ENCODE assay signal across 1 cellular context in the genomic region with DNA sequence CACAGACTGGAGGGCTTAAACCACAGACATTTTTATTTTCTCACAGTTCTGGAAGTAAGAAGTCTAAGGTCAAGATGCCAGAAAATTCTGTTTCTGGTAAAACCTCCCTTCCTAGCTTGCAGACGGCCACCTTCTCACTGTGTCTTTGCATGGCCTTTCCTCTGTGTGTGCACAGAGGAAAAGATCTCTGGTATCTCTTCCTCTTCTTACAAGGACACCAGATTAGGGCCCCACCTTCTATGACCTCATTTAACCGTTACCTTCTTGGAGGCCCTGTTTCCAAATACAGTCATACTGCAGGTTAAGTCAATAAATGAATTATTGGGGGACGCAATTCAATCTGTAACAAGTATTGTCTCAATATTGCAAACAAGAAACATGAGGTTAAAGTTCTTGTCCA.
A peak's percentile ranks its signal among the peaks of the same experiment; 100 is the strongest.
TF ChIP-seq lines count a peak whose summit lies in the region.

No MANE protein-coding gene starts in this region.

TF ChIP-seq in GM12878, 131 proteins besides CTCF, POLR2A, EP300 and RAD21 (continued from another document and continues in another):
- TF ChIP-seq ETV6 (conservative IDR thresholded peaks at IDR 0.05 in 1 of 2, IDR thresholded peaks at IDR 0.05 in 1 of 2; ENCODE audit: borderline replicate concordance in 1 of 2, low read depth in 1 of 2) = peak in 1 of 2 experiments; percentile 64; a peak in 2 of 4 replicates
- no peak for TF ChIP-seq RUNX3 (IDR thresholded peaks at IDR 0.05; ENCODE audit: low read length)
- TF ChIP-seq CBX5 (IDR thresholded peaks at IDR 0.05; ENCODE audit: low read depth) = no peak
- TF ChIP-seq, protein P1, sequence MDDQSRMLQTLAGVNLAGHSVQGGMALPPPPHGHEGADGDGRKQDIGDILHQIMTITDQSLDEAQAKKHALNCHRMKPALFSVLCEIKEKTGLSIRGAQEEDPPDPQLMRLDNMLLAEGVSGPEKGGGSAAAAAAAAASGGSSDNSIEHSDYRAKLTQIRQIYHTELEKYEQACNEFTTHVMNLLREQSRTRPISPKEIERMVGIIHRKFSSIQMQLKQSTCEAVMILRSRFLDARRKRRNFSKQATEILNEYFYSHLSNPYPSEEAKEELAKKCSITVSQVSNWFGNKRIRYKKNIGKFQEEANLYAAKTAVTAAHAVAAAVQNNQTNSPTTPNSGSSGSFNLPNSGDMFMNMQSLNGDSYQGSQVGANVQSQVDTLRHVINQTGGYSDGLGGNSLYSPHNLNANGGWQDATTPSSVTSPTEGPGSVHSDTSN (IDR thresholded peaks at IDR 0.05; ENCODE audit: insufficient replicate concordance, low read depth, low read length) = no peak
- no peak for TF ChIP-seq NRF1 (conservative IDR thresholded peaks at IDR 0.05; ENCODE audit: low read depth, low read length)
- TF ChIP-seq FOXK2 (IDR thresholded peaks at IDR 0.05) = no peak
- TF ChIP-seq CHD4 (IDR thresholded peaks at IDR 0.05) = no peak
- no peak for TF ChIP-seq HDGF (IDR thresholded peaks at IDR 0.05)
- peak; percentile 74; the same call in 1 of the 2 replicates for TF ChIP-seq JUNB (IDR thresholded peaks at IDR 0.05)
- TF ChIP-seq SREBF2 (IDR thresholded peaks at IDR 0.05; ENCODE audit: low read length) = no peak
- TF ChIP-seq, protein P2, sequence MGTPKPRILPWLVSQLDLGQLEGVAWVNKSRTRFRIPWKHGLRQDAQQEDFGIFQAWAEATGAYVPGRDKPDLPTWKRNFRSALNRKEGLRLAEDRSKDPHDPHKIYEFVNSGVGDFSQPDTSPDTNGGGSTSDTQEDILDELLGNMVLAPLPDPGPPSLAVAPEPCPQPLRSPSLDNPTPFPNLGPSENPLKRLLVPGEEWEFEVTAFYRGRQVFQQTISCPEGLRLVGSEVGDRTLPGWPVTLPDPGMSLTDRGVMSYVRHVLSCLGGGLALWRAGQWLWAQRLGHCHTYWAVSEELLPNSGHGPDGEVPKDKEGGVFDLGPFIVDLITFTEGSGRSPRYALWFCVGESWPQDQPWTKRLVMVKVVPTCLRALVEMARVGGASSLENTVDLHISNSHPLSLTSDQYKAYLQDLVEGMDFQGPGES (IDR thresholded peaks at IDR 0.05) = no peak
- no peak for TF ChIP-seq SMC3 (IDR thresholded peaks at IDR 0.05; ENCODE audit: borderline replicate concordance, low read length)
- no peak for TF ChIP-seq ZNF207 (IDR thresholded peaks at IDR 0.05; ENCODE audit: borderline replicate concordance)
- TF ChIP-seq, protein P3, sequence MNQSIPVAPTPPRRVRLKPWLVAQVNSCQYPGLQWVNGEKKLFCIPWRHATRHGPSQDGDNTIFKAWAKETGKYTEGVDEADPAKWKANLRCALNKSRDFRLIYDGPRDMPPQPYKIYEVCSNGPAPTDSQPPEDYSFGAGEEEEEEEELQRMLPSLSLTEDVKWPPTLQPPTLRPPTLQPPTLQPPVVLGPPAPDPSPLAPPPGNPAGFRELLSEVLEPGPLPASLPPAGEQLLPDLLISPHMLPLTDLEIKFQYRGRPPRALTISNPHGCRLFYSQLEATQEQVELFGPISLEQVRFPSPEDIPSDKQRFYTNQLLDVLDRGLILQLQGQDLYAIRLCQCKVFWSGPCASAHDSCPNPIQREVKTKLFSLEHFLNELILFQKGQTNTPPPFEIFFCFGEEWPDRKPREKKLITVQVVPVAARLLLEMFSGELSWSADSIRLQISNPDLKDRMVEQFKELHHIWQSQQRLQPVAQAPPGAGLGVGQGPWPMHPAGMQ (IDR thresholded peaks at IDR 0.05; ENCODE audit: borderline replicate concordance) = no peak
- TF ChIP-seq BMI1 (IDR thresholded peaks at IDR 0.05; ENCODE audit: borderline replicate concordance) = no peak
- 0 out of 2 replicates have a peak, but pooled peaks have one; percentile 17 for TF ChIP-seq TCF3 (IDR thresholded peaks at IDR 0.05; ENCODE audit: borderline replicate concordance, insufficient read depth, low read depth, low read length)
- TF ChIP-seq SP1 (IDR thresholded peaks at IDR 0.05; ENCODE audit: low read depth, low read length) = no peak
- TF ChIP-seq BACH1 (IDR thresholded peaks at IDR 0.05; ENCODE audit: borderline replicate concordance) = no peak
- no peak for TF ChIP-seq SUZ12 (IDR thresholded peaks at IDR 0.05; ENCODE audit: unreplicated experiment)
- TF ChIP-seq DPF2 (IDR thresholded peaks at IDR 0.05) = no peak; the same call in 1 of the 2 replicates
- no peak for TF ChIP-seq NFYA (IDR thresholded peaks at IDR 0.05; ENCODE audit: borderline replicate concordance, low read depth, low read length)
- TF ChIP-seq TAF1 (IDR thresholded peaks at IDR 0.05; ENCODE audit: borderline replicate concordance, low read depth, low read length) = peak; percentile 87
- TF ChIP-seq ESRRA (IDR thresholded peaks at IDR 0.05; ENCODE audit: low read length) = no peak
- TF ChIP-seq EGR1 (IDR thresholded peaks at IDR 0.05; ENCODE audit: borderline replicate concordance in 1 of 2, low read depth in 2 of 2, low read length in 2 of 2) = no peak
- TF ChIP-seq, protein P4, sequence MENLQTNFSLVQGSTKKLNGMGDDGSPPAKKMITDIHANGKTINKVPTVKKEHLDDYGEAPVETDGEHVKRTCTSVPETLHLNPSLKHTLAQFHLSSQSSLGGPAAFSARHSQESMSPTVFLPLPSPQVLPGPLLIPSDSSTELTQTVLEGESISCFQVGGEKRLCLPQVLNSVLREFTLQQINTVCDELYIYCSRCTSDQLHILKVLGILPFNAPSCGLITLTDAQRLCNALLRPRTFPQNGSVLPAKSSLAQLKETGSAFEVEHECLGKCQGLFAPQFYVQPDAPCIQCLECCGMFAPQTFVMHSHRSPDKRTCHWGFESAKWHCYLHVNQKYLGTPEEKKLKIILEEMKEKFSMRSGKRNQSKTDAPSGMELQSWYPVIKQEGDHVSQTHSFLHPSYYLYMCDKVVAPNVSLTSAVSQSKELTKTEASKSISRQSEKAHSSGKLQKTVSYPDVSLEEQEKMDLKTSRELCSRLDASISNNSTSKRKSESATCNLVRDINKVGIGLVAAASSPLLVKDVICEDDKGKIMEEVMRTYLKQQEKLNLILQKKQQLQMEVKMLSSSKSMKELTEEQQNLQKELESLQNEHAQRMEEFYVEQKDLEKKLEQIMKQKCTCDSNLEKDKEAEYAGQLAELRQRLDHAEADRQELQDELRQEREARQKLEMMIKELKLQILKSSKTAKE (IDR thresholded peaks at IDR 0.05; ENCODE audit: low read depth, poor library complexity, severe bottlenecking) = no peak
- no peak for TF ChIP-seq SIN3A (IDR thresholded peaks at IDR 0.05; ENCODE audit: low read depth, low read length)
- TF ChIP-seq SMAD5 (IDR thresholded peaks at IDR 0.05; ENCODE audit: low read depth) = peak; percentile 88
- no peak for TF ChIP-seq SMARCA5 (IDR thresholded peaks at IDR 0.05)
- TF ChIP-seq, protein P5, sequence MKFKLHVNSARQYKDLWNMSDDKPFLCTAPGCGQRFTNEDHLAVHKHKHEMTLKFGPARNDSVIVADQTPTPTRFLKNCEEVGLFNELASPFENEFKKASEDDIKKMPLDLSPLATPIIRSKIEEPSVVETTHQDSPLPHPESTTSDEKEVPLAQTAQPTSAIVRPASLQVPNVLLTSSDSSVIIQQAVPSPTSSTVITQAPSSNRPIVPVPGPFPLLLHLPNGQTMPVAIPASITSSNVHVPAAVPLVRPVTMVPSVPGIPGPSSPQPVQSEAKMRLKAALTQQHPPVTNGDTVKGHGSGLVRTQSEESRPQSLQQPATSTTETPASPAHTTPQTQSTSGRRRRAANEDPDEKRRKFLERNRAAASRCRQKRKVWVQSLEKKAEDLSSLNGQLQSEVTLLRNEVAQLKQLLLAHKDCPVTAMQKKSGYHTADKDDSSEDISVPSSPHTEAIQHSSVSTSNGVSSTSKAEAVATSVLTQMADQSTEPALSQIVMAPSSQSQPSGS (IDR thresholded peaks at IDR 0.05; ENCODE audit: low read length) = no peak
- TF ChIP-seq, protein P6, sequence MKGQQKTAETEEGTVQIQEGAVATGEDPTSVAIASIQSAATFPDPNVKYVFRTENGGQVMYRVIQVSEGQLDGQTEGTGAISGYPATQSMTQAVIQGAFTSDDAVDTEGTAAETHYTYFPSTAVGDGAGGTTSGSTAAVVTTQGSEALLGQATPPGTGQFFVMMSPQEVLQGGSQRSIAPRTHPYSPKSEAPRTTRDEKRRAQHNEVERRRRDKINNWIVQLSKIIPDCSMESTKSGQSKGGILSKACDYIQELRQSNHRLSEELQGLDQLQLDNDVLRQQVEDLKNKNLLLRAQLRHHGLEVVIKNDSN (IDR thresholded peaks at IDR 0.05; ENCODE audit: borderline replicate concordance, extremely low read length, insufficient read depth, low read depth, low read length) = no peak
- TF ChIP-seq, protein P7, sequence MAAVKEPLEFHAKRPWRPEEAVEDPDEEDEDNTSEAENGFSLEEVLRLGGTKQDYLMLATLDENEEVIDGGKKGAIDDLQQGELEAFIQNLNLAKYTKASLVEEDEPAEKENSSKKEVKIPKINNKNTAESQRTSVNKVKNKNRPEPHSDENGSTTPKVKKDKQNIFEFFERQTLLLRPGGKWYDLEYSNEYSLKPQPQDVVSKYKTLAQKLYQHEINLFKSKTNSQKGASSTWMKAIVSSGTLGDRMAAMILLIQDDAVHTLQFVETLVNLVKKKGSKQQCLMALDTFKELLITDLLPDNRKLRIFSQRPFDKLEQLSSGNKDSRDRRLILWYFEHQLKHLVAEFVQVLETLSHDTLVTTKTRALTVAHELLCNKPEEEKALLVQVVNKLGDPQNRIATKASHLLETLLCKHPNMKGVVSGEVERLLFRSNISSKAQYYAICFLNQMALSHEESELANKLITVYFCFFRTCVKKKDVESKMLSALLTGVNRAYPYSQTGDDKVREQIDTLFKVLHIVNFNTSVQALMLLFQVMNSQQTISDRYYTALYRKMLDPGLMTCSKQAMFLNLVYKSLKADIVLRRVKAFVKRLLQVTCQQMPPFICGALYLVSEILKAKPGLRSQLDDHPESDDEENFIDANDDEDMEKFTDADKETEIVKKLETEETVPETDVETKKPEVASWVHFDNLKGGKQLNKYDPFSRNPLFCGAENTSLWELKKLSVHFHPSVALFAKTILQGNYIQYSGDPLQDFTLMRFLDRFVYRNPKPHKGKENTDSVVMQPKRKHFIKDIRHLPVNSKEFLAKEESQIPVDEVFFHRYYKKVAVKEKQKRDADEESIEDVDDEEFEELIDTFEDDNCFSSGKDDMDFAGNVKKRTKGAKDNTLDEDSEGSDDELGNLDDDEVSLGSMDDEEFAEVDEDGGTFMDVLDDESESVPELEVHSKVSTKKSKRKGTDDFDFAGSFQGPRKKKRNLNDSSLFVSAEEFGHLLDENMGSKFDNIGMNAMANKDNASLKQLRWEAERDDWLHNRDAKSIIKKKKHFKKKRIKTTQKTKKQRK (IDR thresholded peaks at IDR 0.05; ENCODE audit: low read depth, low read length) = no peak
- TF ChIP-seq NR2C1 (IDR thresholded peaks at IDR 0.05) = no peak
- TF ChIP-seq ZBED1 (IDR thresholded peaks at IDR 0.05; ENCODE audit: borderline replicate concordance) = peak; percentile 93
- TF ChIP-seq, protein P8, sequence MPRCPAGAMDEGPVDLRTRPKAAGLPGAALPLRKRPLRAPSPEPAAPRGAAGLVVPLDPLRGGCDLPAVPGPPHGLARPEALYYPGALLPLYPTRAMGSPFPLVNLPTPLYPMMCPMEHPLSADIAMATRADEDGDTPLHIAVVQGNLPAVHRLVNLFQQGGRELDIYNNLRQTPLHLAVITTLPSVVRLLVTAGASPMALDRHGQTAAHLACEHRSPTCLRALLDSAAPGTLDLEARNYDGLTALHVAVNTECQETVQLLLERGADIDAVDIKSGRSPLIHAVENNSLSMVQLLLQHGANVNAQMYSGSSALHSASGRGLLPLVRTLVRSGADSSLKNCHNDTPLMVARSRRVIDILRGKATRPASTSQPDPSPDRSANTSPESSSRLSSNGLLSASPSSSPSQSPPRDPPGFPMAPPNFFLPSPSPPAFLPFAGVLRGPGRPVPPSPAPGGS (IDR thresholded peaks at IDR 0.05; ENCODE audit: borderline replicate concordance, insufficient read depth, low read depth, low read length, poor library complexity, severe bottlenecking) = no peak
- TF ChIP-seq, protein P9, sequence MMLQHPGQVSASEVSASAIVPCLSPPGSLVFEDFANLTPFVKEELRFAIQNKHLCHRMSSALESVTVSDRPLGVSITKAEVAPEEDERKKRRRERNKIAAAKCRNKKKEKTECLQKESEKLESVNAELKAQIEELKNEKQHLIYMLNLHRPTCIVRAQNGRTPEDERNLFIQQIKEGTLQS (IDR thresholded peaks at IDR 0.05; ENCODE audit: borderline replicate concordance, extremely low read depth, low read depth, low read length) = no peak
- peak in 1 of 2 experiments; percentile 32; a peak in 1 of 4 replicates for TF ChIP-seq IKZF2 (IDR thresholded peaks at IDR 0.05)
- no peak for TF ChIP-seq ZNF274 (IDR thresholded peaks at IDR 0.05; ENCODE audit: insufficient read depth, insufficient read length)
- no peak for TF ChIP-seq ZNF24 (IDR thresholded peaks at IDR 0.05)
- TF ChIP-seq, protein P10, sequence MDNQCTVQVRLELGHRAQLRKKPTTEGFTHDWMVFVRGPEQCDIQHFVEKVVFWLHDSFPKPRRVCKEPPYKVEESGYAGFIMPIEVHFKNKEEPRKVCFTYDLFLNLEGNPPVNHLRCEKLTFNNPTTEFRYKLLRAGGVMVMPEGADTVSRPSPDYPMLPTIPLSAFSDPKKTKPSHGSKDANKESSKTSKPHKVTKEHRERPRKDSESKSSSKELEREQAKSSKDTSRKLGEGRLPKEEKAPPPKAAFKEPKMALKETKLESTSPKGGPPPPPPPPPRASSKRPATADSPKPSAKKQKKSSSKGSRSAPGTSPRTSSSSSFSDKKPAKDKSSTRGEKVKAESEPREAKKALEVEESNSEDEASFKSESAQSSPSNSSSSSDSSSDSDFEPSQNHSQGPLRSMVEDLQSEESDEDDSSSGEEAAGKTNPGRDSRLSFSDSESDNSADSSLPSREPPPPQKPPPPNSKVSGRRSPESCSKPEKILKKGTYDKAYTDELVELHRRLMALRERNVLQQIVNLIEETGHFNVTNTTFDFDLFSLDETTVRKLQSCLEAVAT (IDR thresholded peaks at IDR 0.05) = 0 out of 2 replicates have a peak, but pooled peaks have one; percentile 15
- TF ChIP-seq, protein P11, sequence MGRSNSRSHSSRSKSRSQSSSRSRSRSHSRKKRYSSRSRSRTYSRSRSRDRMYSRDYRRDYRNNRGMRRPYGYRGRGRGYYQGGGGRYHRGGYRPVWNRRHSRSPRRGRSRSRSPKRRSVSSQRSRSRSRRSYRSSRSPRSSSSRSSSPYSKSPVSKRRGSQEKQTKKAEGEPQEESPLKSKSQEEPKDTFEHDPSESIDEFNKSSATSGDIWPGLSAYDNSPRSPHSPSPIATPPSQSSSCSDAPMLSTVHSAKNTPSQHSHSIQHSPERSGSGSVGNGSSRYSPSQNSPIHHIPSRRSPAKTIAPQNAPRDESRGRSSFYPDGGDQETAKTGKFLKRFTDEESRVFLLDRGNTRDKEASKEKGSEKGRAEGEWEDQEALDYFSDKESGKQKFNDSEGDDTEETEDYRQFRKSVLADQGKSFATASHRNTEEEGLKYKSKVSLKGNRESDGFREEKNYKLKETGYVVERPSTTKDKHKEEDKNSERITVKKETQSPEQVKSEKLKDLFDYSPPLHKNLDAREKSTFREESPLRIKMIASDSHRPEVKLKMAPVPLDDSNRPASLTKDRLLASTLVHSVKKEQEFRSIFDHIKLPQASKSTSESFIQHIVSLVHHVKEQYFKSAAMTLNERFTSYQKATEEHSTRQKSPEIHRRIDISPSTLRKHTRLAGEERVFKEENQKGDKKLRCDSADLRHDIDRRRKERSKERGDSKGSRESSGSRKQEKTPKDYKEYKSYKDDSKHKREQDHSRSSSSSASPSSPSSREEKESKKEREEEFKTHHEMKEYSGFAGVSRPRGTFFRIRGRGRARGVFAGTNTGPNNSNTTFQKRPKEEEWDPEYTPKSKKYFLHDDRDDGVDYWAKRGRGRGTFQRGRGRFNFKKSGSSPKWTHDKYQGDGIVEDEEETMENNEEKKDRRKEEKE (IDR thresholded peaks at IDR 0.05) = no peak
- no peak for TF ChIP-seq RAD51 (IDR thresholded peaks at IDR 0.05)
- no peak for TF ChIP-seq MXI1 (IDR thresholded peaks at IDR 0.05; ENCODE audit: low read depth, low read length)
- TF ChIP-seq MTA3 (IDR thresholded peaks at IDR 0.05; ENCODE audit: borderline replicate concordance, low read length) = no peak
- no peak for TF ChIP-seq FOS (IDR thresholded peaks at IDR 0.05; ENCODE audit: borderline replicate concordance, extremely low read depth, insufficient read length)
- peak in 1 of 2 experiments; percentile 90; a peak in 2 of 4 replicates for TF ChIP-seq SRF (IDR thresholded peaks at IDR 0.05; ENCODE audit: low read depth in 2 of 2, low read length in 2 of 2)
